Comparison of ENCODE assay signal across 22 cellular contexts in genomic region chr6:158959552-158959951, GRCh38. TPM values are rescaled to one million over a fixed set of nuclear protein-coding genes. Genes with fewer than 3 reads are reported as not detected.
DNase-seq lines count a peak whose midpoint lies in the region; ATAC-seq and TF ChIP-seq lines count a peak whose summit lies in the region.
"Had no signal": no experiment of that assay in that cellular context is flagged by ENCODE, and none has a peak within 500 bp of the region (broad histone marks: within the 10 kb centered on the region; RNA-seq: fewer than 3 reads in every experiment).

No MANE protein-coding gene starts in this region.

- H3K27me3 Mint-ChIP-seq in CD4-positive, CD25-positive, alpha-beta regulatory T cell: peaks cover 9% of the 10 kb centered on the region
- no peaks in the 10 kb centered on the region for H3K27me3 Mint-ChIP-seq in central memory CD8-positive, alpha-beta T cell
- H3K27me3 Mint-ChIP-seq in memory B cell: no peaks in the 10 kb centered on the region
- H3K27me3 Mint-ChIP-seq: IgD-negative memory B cell had no signal

- no peaks in the 10 kb centered on the region for H3K36me3 ChIP-seq in CD4-positive, CD25-positive, alpha-beta regulatory T cell (ENCODE audit: control insufficient read depth, insufficient read depth, low read length)
- H3K36me3 ChIP-seq in OCI-LY1 (ENCODE audit: insufficient read depth, low read length): no peaks in the 10 kb centered on the region
- no peaks in the 10 kb centered on the region for H3K36me3 ChIP-seq in vagina
- no peaks in the 10 kb centered on the region for H3K36me3 ChIP-seq in osteoblast (ENCODE audit: insufficient read depth, low read length)
- H3K36me3 ChIP-seq: BLaER1 treated with 17β-estradiol and CSF1 and Interleukin-3, amounts not matched to agents 10 nM and 100 nM had no signal

- intact Hi-C loops in vagina (cut with DNase I): no loop called here

- TF ChIP-seq POLR2A in vagina (IDR thresholded peaks at IDR 0.05): no peak

- ATAC-seq in CD4-positive, CD25-positive, alpha-beta regulatory T cell (ENCODE audit: low read depth in 2 of 2): no peak
- no peak for ATAC-seq in central memory CD8-positive, alpha-beta T cell (replicated peaks; ENCODE audit: extremely low read depth, poor library complexity, severe bottlenecking)
- ATAC-seq in memory B cell (ENCODE audit: low read depth): no peak
- ATAC-seq in left lobe of liver: no peak

- H3K9me3 ChIP-seq in CD4-positive, CD25-positive, alpha-beta regulatory T cell (ENCODE audit: control insufficient read depth in 2 of 2, low read length in 2 of 2): no peaks in the 10 kb centered on the region
- H3K9me3 ChIP-seq in OCI-LY1 (ENCODE audit: low read length) (no peaks in the 10 kb centered on the region), vagina (no peaks in the 10 kb centered on the region), osteoblast (ENCODE audit: low read depth, low read length) (no peaks in the 10 kb centered on the region)
- H3K9me3 ChIP-seq: SK-N-SH had no signal

- H3K4me2 ChIP-seq in OCI-LY1 (ENCODE audit: low read length) (no peak overlapping the region; the same call in 1 of the 2 replicates), osteoblast (ENCODE audit: insufficient read depth, low read length) (no peak overlapping the region)
- H3K4me2 ChIP-seq: BLaER1 treated with 17β-estradiol and CSF1 and Interleukin-3, amounts not matched to agents 10 nM and 100 nM; PC-9; SK-N-SH had no signal

- H3K79me2 ChIP-seq in OCI-LY1 (ENCODE audit: insufficient read depth, low read length) (no peaks in the 10 kb centered on the region), osteoblast (ENCODE audit: insufficient read depth, low read length) (no peaks in the 10 kb centered on the region)

- H2AFZ ChIP-seq in OCI-LY1 (ENCODE audit: low read length) (no peak overlapping the region), osteoblast (ENCODE audit: low read length) (no peak overlapping the region)
- H2AFZ ChIP-seq: PC-9 had no signal

- H3K27ac ChIP-seq in CD4-positive, CD25-positive, alpha-beta regulatory T cell (ENCODE audit: insufficient read depth, low read length, poor library complexity, severe bottlenecking): no peak overlapping the region
- H3K27ac ChIP-seq in OCI-LY1 (ENCODE audit: low read depth, low read length, poor library complexity, severe bottlenecking) (peak overlapping the region; percentile 47), vagina (no peak overlapping the region), osteoblast (ENCODE audit: low read depth, low read length) (no peak overlapping the region)
- H3K27ac ChIP-seq: BLaER1 treated with 17β-estradiol and CSF1 and Interleukin-3, amounts not matched to agents 10 nM and 100 nM; PC-9 had no signal

- no peak for DNase-seq in CD4-positive, CD25-positive, alpha-beta regulatory T cell
- no peak for DNase-seq in central memory CD8-positive, alpha-beta T cell (ENCODE audit: low spot score in 2 of 2)
- no peak for DNase-seq in memory B cell (ENCODE audit: low spot score in 2 of 2)
- DNase-seq in left lobe of liver (ENCODE audit: low spot score): no peak
- no peak for DNase-seq in vagina (ENCODE audit: extremely low spot score in 2 of 2)
- no peak for DNase-seq in osteoblast (ENCODE audit: insufficient read length, low spot score, missing footprints)
- DNase-seq: 8988T, GOT3, MV-4-11, NCI-H1105 treated with DMSO at 0.1 percent for 48 hours, NCI-H2081, NCI-H2171 treated with DMSO at 0.1 percent for 48 hours, NCI-H524 treated with DMSO at 0.1 percent for 48 hours, NCI-H82, PC-9, RPMI8226, SHP77 treated with DMSO at 0.1 percent for 48 hours, SK-N-SH had no signal

- H3F3A ChIP-seq in OCI-LY1 (ENCODE audit: insufficient read depth, low read length): no peaks in the 10 kb centered on the region

- H3K9me3 Mint-ChIP-seq in CD4-positive, CD25-positive, alpha-beta regulatory T cell: no peaks in the 10 kb centered on the region
- H3K9me3 Mint-ChIP-seq in central memory CD8-positive, alpha-beta T cell: no peaks in the 10 kb centered on the region
- H3K9me3 Mint-ChIP-seq in memory B cell: peaks cover 2% of the 10 kb centered on the region
- H3K9me3 Mint-ChIP-seq: CD8-positive, alpha-beta T cell; IgD-negative memory B cell had no signal

- no peaks in the 10 kb centered on the region for H3K36me3 Mint-ChIP-seq in CD4-positive, CD25-positive, alpha-beta regulatory T cell
- no peaks in the 10 kb centered on the region for H3K36me3 Mint-ChIP-seq in central memory CD8-positive, alpha-beta T cell (ENCODE audit: insufficient read depth)
- H3K36me3 Mint-ChIP-seq in memory B cell: no peaks in the 10 kb centered on the region
- H3K36me3 Mint-ChIP-seq: CD8-positive, alpha-beta T cell; IgD-negative memory B cell had no signal

- H3K4me1 ChIP-seq in CD4-positive, CD25-positive, alpha-beta regulatory T cell (ENCODE audit: control insufficient read depth, insufficient read depth, low read length, poor library complexity, severe bottlenecking): no peaks in the 10 kb centered on the region
- H3K4me1 ChIP-seq in OCI-LY1 (ENCODE audit: insufficient read depth, low read length, severe bottlenecking): peaks cover 19% of the 10 kb centered on the region
- no peaks in the 10 kb centered on the region for H3K4me1 ChIP-seq in vagina
- H3K4me1 ChIP-seq in osteoblast (ENCODE audit: insufficient read depth, low read length): no peaks in the 10 kb centered on the region
- H3K4me1 ChIP-seq: BLaER1 treated with 17β-estradiol and CSF1 and Interleukin-3, amounts not matched to agents 10 nM and 100 nM had no signal

- no peak overlapping the region for H3K9ac ChIP-seq in OCI-LY1 (ENCODE audit: low read length)
- H3K9ac ChIP-seq: BLaER1 treated with 17β-estradiol and CSF1 and Interleukin-3, amounts not matched to agents 10 nM and 100 nM; SK-N-SH had no signal

- H3K4me1 Mint-ChIP-seq in CD4-positive, CD25-positive, alpha-beta regulatory T cell: peaks cover 0 to 10% (median 0%) of the 10 kb centered on the region in 4 donors
- no peaks in the 10 kb centered on the region for H3K4me1 Mint-ChIP-seq in central memory CD8-positive, alpha-beta T cell
- H3K4me1 Mint-ChIP-seq in memory B cell: peaks cover 16% of the 10 kb centered on the region

- no peaks in the 10 kb centered on the region for H4K20me1 ChIP-seq in OCI-LY1 (ENCODE audit: insufficient read depth, low read length)
- no peaks in the 10 kb centered on the region for H4K20me1 ChIP-seq in osteoblast (ENCODE audit: insufficient read depth, low read length)
- H4K20me1 ChIP-seq: BLaER1 treated with 17β-estradiol and CSF1 and Interleukin-3, amounts not matched to agents 10 nM and 100 nM had no signal

- H3K27ac Mint-ChIP-seq in CD4-positive, CD25-positive, alpha-beta regulatory T cell: peak overlapping the region in 2 of 3 donors; percentile 2 to 26
- H3K27ac Mint-ChIP-seq in central memory CD8-positive, alpha-beta T cell (ENCODE audit: low read depth): peak overlapping the region; percentile 22
- H3K27ac Mint-ChIP-seq in memory B cell: peak overlapping the region; percentile 65
- H3K27ac Mint-ChIP-seq: CD8-positive, alpha-beta T cell had no signal

- H3K9me2 ChIP-seq in OCI-LY1 (ENCODE audit: low read depth, low read length): no peaks in the 10 kb centered on the region
- H3K9me2 ChIP-seq: SK-N-SH had no signal

- no peak overlapping the region for H3K4me3 Mint-ChIP-seq in CD4-positive, CD25-positive, alpha-beta regulatory T cell
- no peak overlapping the region for H3K4me3 Mint-ChIP-seq in central memory CD8-positive, alpha-beta T cell
- H3K4me3 Mint-ChIP-seq in memory B cell: no peak overlapping the region
- H3K4me3 Mint-ChIP-seq: CD8-positive, alpha-beta T cell; IgD-negative memory B cell had no signal

- H3K4me3 ChIP-seq in CD4-positive, CD25-positive, alpha-beta regulatory T cell (ENCODE audit: low read depth, low read length): no peak overlapping the region
- H3K4me3 ChIP-seq in OCI-LY1 (ENCODE audit: low read depth, low read length, poor library complexity, severe bottlenecking): no peak overlapping the region
- H3K4me3 ChIP-seq in vagina: no peak overlapping the region
- no peak overlapping the region for H3K4me3 ChIP-seq in osteoblast (ENCODE audit: insufficient read depth, low read length)
- H3K4me3 ChIP-seq: BLaER1 treated with 17β-estradiol and CSF1 and Interleukin-3, amounts not matched to agents 10 nM and 100 nM; PC-9 had no signal

- H3K27me3 ChIP-seq in CD4-positive, CD25-positive, alpha-beta regulatory T cell (ENCODE audit: control insufficient read depth, insufficient read depth, low read length): peaks cover 2% of the 10 kb centered on the region
- H3K27me3 ChIP-seq in OCI-LY1 (ENCODE audit: insufficient read depth, low read length) (no peaks in the 10 kb centered on the region), vagina (no peaks in the 10 kb centered on the region), osteoblast (ENCODE audit: insufficient read depth, low read length) (no peaks in the 10 kb centered on the region)
- H3K27me3 ChIP-seq: BLaER1 treated with 17β-estradiol and CSF1 and Interleukin-3, amounts not matched to agents 10 nM and 100 nM had no signal

- TF ChIP-seq CTCF in OCI-LY1 (IDR thresholded peaks at IDR 0.05; ENCODE audit: low read length) (no peak; the same call in 1 of the 2 replicates), vagina (IDR thresholded peaks at IDR 0.05) (no peak), osteoblast (IDR thresholded peaks at IDR 0.05; ENCODE audit: extremely low read depth, low read depth, low read length) (no peak)

RNA-seq across cellular contexts. Expression of gene RSPH3, which starts 40.5 kb away (rescaled TPM):
- total RNA-seq in CD4-positive, CD25-positive, alpha-beta regulatory T cell: 1.5 TPM
- polyA plus RNA-seq in CD4-positive, CD25-positive, alpha-beta regulatory T cell: 1 to 10 TPM; 2.0 to 3.4 (median 2.5) TPM
- 4.7 TPM for total RNA-seq in left lobe of liver
- total RNA-seq in vagina: 14.5 TPM
- total RNA-seq in osteoblast: 8.3 and 10.3 TPM in 2 replicates

Comparison
In these comparisons a context has a peak if more than half of its experiments do, and no peak if none do; other contexts are left out.
1. H3K27ac Mint-ChIP-seq: peak in every context shown above with its lines; median percentile 65 in memory B cell; 22 in central memory CD8-positive, alpha-beta T cell; 14 in CD4-positive, CD25-positive, alpha-beta regulatory T cell.